Comparison of ENCODE assay signal across 11 cellular contexts in genomic region chr9:95049761-95050160, GRCh38.
DNase-seq lines count a peak whose midpoint lies in the region; ATAC-seq and TF ChIP-seq lines count a peak whose summit lies in the region.
"Had no signal": no experiment of that assay in that cellular context is flagged by ENCODE, and none has a peak within 500 bp of the region (broad histone marks: within the 10 kb centered on the region; RNA-seq: fewer than 3 reads in every experiment).

No MANE protein-coding gene starts in this region.

- H3K4me1 ChIP-seq in SJSA1 (replicated peaks) (peaks cover 31% of the 10 kb centered on the region), foreskin keratinocyte (peaks cover 30% of the 10 kb centered on the region), rectal smooth muscle tissue (ENCODE audit: control insufficient read depth, insufficient read depth, low read length) (peaks cover 21% of the 10 kb centered on the region)

- no TSS peak for BruUV-seq in Calu3 (replicated peaks; lab: Mats Ljungman, UMichigan)

- intact Hi-C loops in Calu3 (cut with micrococcal nuclease; ENCODE audit: unreplicated experiment), result loop anchor here (5.0 kb wide), 2 partner anchors 127 to 267 kb away; no protein-coding TSS in a partner anchor

- no peaks in the 10 kb centered on the region for H3K27me3 ChIP-seq in SJSA1 (replicated peaks)
- H3K27me3 ChIP-seq in foreskin keratinocyte, result no peaks in the 10 kb centered on the region
- no peaks in the 10 kb centered on the region for H3K27me3 ChIP-seq in rectal smooth muscle tissue (ENCODE audit: control insufficient read depth, insufficient read depth, low read length)

- H3K4me3 Mint-ChIP-seq in Calu3 (ENCODE audit: low read depth, unreplicated experiment), result peak overlapping the region; percentile 75
- H3K4me3 Mint-ChIP-seq in activated naive CD4-positive, alpha-beta T cell treated with anti-CD3 and anti-CD28 coated beads, Interleukin-2, amount 10 ng/mL, durations not matched to agents 7 days and 5 days, result no peak overlapping the region
- no peak overlapping the region for H3K4me3 Mint-ChIP-seq in stimulated activated naive CD8-positive, alpha-beta T cell treated with anti-CD3 and anti-CD28 coated beads, Interleukin-15, amount 100 ng/mL, for 72 hours

- H3K9me3 Mint-ChIP-seq in Calu3 (ENCODE audit: low read depth, unreplicated experiment), result no peaks in the 10 kb centered on the region
- H3K9me3 Mint-ChIP-seq in activated naive CD4-positive, alpha-beta T cell treated with anti-CD3 and anti-CD28 coated beads, Interleukin-2, amount 10 ng/mL, durations not matched to agents 7 days and 5 days, result no peaks in the 10 kb centered on the region
- no peaks in the 10 kb centered on the region for H3K9me3 Mint-ChIP-seq in stimulated activated naive CD8-positive, alpha-beta T cell treated with anti-CD3 and anti-CD28 coated beads, Interleukin-15, amount 100 ng/mL, for 72 hours
- H3K9me3 Mint-ChIP-seq: activated CD4-positive, alpha-beta memory T cell treated with anti-CD3 and anti-CD28 coated beads for 36 hours had no signal

- peak overlapping the region; percentile 91 for H3K27ac Mint-ChIP-seq in Calu3 (ENCODE audit: unreplicated experiment)
- H3K27ac Mint-ChIP-seq in activated naive CD4-positive, alpha-beta T cell treated with anti-CD3 and anti-CD28 coated beads, Interleukin-2, amount 10 ng/mL, durations not matched to agents 7 days and 5 days, result no peak overlapping the region
- H3K27ac Mint-ChIP-seq in stimulated activated naive CD8-positive, alpha-beta T cell treated with anti-CD3 and anti-CD28 coated beads, Interleukin-15, amount 100 ng/mL, for 72 hours, result no peak overlapping the region
- H3K27ac Mint-ChIP-seq: activated CD4-positive, alpha-beta memory T cell treated with anti-CD3 and anti-CD28 coated beads for 36 hours had no signal

- H3K4me3 ChIP-seq in SJSA1 (peak overlapping the region; percentile 45; the same call in 1 of the 2 replicates), rectal smooth muscle tissue (ENCODE audit: low read length) (peak overlapping the region; percentile 23)

- H3K36me3 Mint-ChIP-seq in Calu3 (ENCODE audit: insufficient read depth, unreplicated experiment), result peaks cover 88% of the 10 kb centered on the region
- no peaks in the 10 kb centered on the region for H3K36me3 Mint-ChIP-seq in activated naive CD4-positive, alpha-beta T cell treated with anti-CD3 and anti-CD28 coated beads, Interleukin-2, amount 10 ng/mL, durations not matched to agents 7 days and 5 days
- H3K36me3 Mint-ChIP-seq: activated CD4-positive, alpha-beta memory T cell treated with anti-CD3 and anti-CD28 coated beads for 36 hours had no signal

- ATAC-seq in foreskin keratinocyte, result no peak
- no peak for ATAC-seq in GM21717 (IDR thresholded peaks at IDR 0.05; ENCODE audit: unreplicated experiment)
- ATAC-seq in stimulated activated naive CD8-positive, alpha-beta T cell treated with anti-CD3 and anti-CD28 coated beads, Interleukin-15, amount 100 ng/mL, for 72 hours, result no peak

- CTCF ChIA-PET in Calu3 (lab: Charles Lee), result no interaction called here
- CTCF ChIA-PET in activated naive CD4-positive, alpha-beta T cell treated with anti-CD3 and anti-CD28 coated beads, Interleukin-2, amount 10 ng/mL, durations not matched to agents 7 days and 5 days (lab: Charles Lee), result interaction anchor here (1.2 kb wide), 1 partner anchor 168 kb away, joined by 3 read pairs; no protein-coding TSS in a partner anchor

- no peak overlapping the region for H3K9ac ChIP-seq in rectal smooth muscle tissue (ENCODE audit: low read length)

- H3K36me3 ChIP-seq in SJSA1 (peaks cover 7% of the 10 kb centered on the region; the same call in 1 of the 2 replicates), rectal smooth muscle tissue (ENCODE audit: control insufficient read depth, insufficient read depth, low read length) (peaks cover 6% of the 10 kb centered on the region)

- peaks cover 4% of the 10 kb centered on the region for H3K4me1 Mint-ChIP-seq in Calu3 (ENCODE audit: low read depth, unreplicated experiment)
- peaks cover 14% of the 10 kb centered on the region for H3K4me1 Mint-ChIP-seq in activated naive CD4-positive, alpha-beta T cell treated with anti-CD3 and anti-CD28 coated beads, Interleukin-2, amount 10 ng/mL, durations not matched to agents 7 days and 5 days
- peaks cover 8% of the 10 kb centered on the region for H3K4me1 Mint-ChIP-seq in stimulated activated naive CD8-positive, alpha-beta T cell treated with anti-CD3 and anti-CD28 coated beads, Interleukin-15, amount 100 ng/mL, for 72 hours

- no peaks in the 10 kb centered on the region for H3K9me3 ChIP-seq in SJSA1 (replicated peaks)

- no peak overlapping the region for H3K27ac ChIP-seq in SJSA1
- peak overlapping the region; percentile 92 for H3K27ac ChIP-seq in foreskin keratinocyte
- peak overlapping the region; percentile 89 for H3K27ac ChIP-seq in rectal smooth muscle tissue (ENCODE audit: low read depth, low read length)

- TF ChIP-seq CTCF in Calu3 (IDR thresholded peaks at IDR 0.05; ENCODE audit: unreplicated experiment) (no peak), foreskin keratinocyte (conservative IDR thresholded peaks at IDR 0.05) (no peak)

- DNase-seq in Calu3 (no peak), SJSA1 (ENCODE audit: low read depth in 1 of 2, low spot score in 2 of 2) (peak in 1 of 2 experiments; percentile 35), foreskin keratinocyte (no peak), HK-2 (ENCODE audit: unreplicated experiment) (no peak)
- DNase-seq in activated naive CD4-positive, alpha-beta T cell treated with anti-CD3 and anti-CD28 coated beads, Interleukin-2, amount 10 ng/mL, durations not matched to agents 7 days and 5 days, result no peak
- no peak for DNase-seq in stimulated activated naive CD8-positive, alpha-beta T cell treated with anti-CD3 and anti-CD28 coated beads, Interleukin-15, amount 100 ng/mL, for 72 hours
- DNase-seq: activated CD4-positive, alpha-beta memory T cell treated with anti-CD3 and anti-CD28 coated beads for 36 hours; central memory CD4-positive, alpha-beta T cell; KG1 had no signal

- no peaks in the 10 kb centered on the region for H3K27me3 Mint-ChIP-seq in Calu3 (ENCODE audit: unreplicated experiment)
- H3K27me3 Mint-ChIP-seq in activated naive CD4-positive, alpha-beta T cell treated with anti-CD3 and anti-CD28 coated beads, Interleukin-2, amount 10 ng/mL, durations not matched to agents 7 days and 5 days, result peaks cover 47% of the 10 kb centered on the region
- peaks cover 34% of the 10 kb centered on the region for H3K27me3 Mint-ChIP-seq in stimulated activated naive CD8-positive, alpha-beta T cell treated with anti-CD3 and anti-CD28 coated beads, Interleukin-15, amount 100 ng/mL, for 72 hours
